16 cellular contexts compared by ENCODE assay signal in the genomic region with DNA sequence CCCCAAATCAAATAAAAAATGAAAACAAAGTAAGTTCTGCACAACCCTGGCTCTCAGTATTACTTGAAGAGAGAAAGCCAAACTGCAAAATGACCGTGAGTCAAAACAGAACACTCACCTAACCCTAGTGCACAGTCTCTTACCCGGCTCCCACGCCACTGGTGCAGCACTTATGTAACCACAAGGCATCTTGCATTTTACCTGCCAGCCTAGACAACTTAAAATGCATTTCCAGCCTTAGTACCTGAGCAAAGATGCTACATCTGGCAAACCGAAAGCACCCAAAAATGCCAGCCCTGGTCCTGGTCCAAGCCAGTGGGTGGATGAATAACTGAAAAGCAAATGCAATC. TPM values are rescaled to one million over a fixed set of nuclear protein-coding genes. Genes with fewer than 3 reads are reported as not detected.
DNase-seq lines count a peak whose midpoint lies in the region; FAIRE-seq and TF ChIP-seq lines count a peak whose summit lies in the region.
"Had no signal": no experiment of that assay in that cellular context is flagged by ENCODE, and none has a peak within 500 bp of the region (broad histone marks: within the 10 kb centered on the region; RNA-seq: fewer than 3 reads in every experiment).

No MANE protein-coding gene starts in this region.

- intact Hi-C loops in posterior vena cava (cut with DNase I), result no loop called here

- peak; percentile 14 for DNase-seq in GM18507 (ENCODE audit: extremely low spot score, insufficient read length, low read depth)
- DNase-seq in activated CD4-positive, CD25-positive, alpha-beta regulatory T cell treated with anti-CD3 and anti-CD28 coated beads, Interleukin-2, amount 50 U/mL, for 72 hours, result peak; percentile 46
- peak; percentile 43 to 48 for DNase-seq in stimulated activated CD4-positive, alpha-beta T cell treated with anti-CD3 and anti-CD28 coated beads, Interleukin-4, amount 100 ng/mL, for 4 hours
- DNase-seq in NCI-H748 (lab: John Stamatoyannopoulos, UW; ENCODE audit: unreplicated experiment), result no peak
- no peak for DNase-seq in glutamatergic neuron
- no peak for DNase-seq in posterior vena cava (ENCODE audit: low spot score)
- DNase-seq: body of pancreas, dorsolateral prefrontal cortex, H9, hypothalamus, left colon, NCI-H1417 treated with DMSO at 0.1 percent for 48 hours had no signal

- TF ChIP-seq CTCF in glutamatergic neuron (IDR thresholded peaks at IDR 0.05; ENCODE audit: partially characterized antibody, unreplicated experiment), result no peak

- peak overlapping the region; percentile 97 for H3K27ac Mint-ChIP-seq in activated naive CD8-positive, alpha-beta T cell
- no peak overlapping the region for H3K27ac Mint-ChIP-seq in glutamatergic neuron (ENCODE audit: unreplicated experiment)

- FAIRE-seq in GM18507 (lab: Jason Lieb, UNC), result peak; percentile 5
- FAIRE-seq: K562 had no signal

- no peaks in the 10 kb centered on the region for H3K9me3 Mint-ChIP-seq in activated naive CD8-positive, alpha-beta T cell (ENCODE audit: low read depth)
- no peaks in the 10 kb centered on the region for H3K9me3 Mint-ChIP-seq in glutamatergic neuron (ENCODE audit: unreplicated experiment)

- peaks cover 32% of the 10 kb centered on the region for H3K36me3 Mint-ChIP-seq in activated naive CD8-positive, alpha-beta T cell
- no peaks in the 10 kb centered on the region for H3K36me3 Mint-ChIP-seq in glutamatergic neuron (ENCODE audit: unreplicated experiment)

- no peaks in the 10 kb centered on the region for H3K27me3 Mint-ChIP-seq in activated naive CD8-positive, alpha-beta T cell
- H3K27me3 Mint-ChIP-seq in glutamatergic neuron (ENCODE audit: unreplicated experiment), result peaks cover 3% of the 10 kb centered on the region

- peaks cover 81% of the 10 kb centered on the region for H3K4me1 Mint-ChIP-seq in activated naive CD8-positive, alpha-beta T cell (ENCODE audit: low read depth)
- no peaks in the 10 kb centered on the region for H3K4me1 Mint-ChIP-seq in glutamatergic neuron (ENCODE audit: low read depth, unreplicated experiment)

- H3K4me3 Mint-ChIP-seq in activated naive CD8-positive, alpha-beta T cell, result peak overlapping the region; percentile 67
- no peak overlapping the region for H3K4me3 Mint-ChIP-seq in glutamatergic neuron (ENCODE audit: unreplicated experiment)
- H3K4me3 Mint-ChIP-seq: H9 had no signal

RNA-seq across cellular contexts. Expression of gene SIRPB1, which starts 12.4 kb away (rescaled TPM):
- not detected for total RNA-seq in glutamatergic neuron (ENCODE audit: unreplicated experiment)
- 10 to 100 TPM in 1 of 2 donors, 1 to 10 TPM in 1; 1.9 to 11.2 TPM for total RNA-seq in posterior vena cava
- total RNA-seq: K562 had no signal

RNA-seq across cellular contexts. Expression of gene SIRPG, which starts 25.4 kb away (rescaled TPM):
- total RNA-seq in glutamatergic neuron (ENCODE audit: unreplicated experiment), result not detected
- under 1 TPM in 1 of 2 donors, not detected in 1; 0.19 TPM for total RNA-seq in posterior vena cava
- total RNA-seq: body of pancreas, H9, K562, NCI-H460, vagina had no signal

Comparison
In these comparisons a context has a peak if more than half of its experiments do, and no peak if none do; other contexts are left out.
1. DNase-seq: peak in GM18507 (single experiment), activated CD4-positive, CD25-positive, alpha-beta regulatory T cell treated with anti-CD3 and anti-CD28 coated beads, Interleukin-2, amount 50 U/mL, for 72 hours (single experiment) and stimulated activated CD4-positive, alpha-beta T cell treated with anti-CD3 and anti-CD28 coated beads, Interleukin-4, amount 100 ng/mL, for 4 hours (2 of 2); none in NCI-H748 (single experiment), glutamatergic neuron (single experiment) and posterior vena cava (single experiment).